8 cellular contexts compared by ENCODE assay signal in the genomic region with DNA sequence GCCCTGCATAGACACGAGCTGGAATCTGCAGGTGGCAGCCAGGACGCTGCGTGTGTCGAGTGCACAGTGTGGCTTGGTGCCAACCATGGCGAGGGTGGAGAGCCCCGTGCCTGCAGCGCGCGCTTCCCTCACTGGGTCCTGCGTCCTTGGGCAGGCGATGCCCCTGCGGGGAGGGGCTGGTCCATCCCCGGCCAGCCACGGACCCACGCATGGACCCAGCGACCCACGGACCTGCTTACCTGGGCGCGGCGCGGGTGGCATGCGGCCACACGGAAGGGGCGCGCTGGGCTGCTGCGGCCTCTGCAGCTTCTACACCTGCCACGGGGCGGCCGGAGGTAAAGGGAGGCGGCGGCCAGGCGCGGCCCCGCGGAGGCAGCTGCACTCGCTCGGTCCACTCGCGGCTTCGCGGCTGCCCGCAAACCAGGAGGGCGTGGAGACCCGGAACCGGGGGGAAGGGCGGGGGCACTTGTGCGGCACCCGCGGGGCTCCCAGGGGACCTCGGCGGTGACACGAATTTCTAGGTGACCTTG. TPM values are rescaled to one million over a fixed set of nuclear protein-coding genes. Genes with fewer than 3 reads are reported as not detected.
DNase-seq lines count a peak whose midpoint lies in the region; ATAC-seq, FAIRE-seq and TF ChIP-seq lines count a peak whose summit lies in the region.

No MANE protein-coding gene starts in this region.

- peak; percentile 22 for ATAC-seq in GM21825 (IDR thresholded peaks at IDR 0.05; ENCODE audit: unreplicated experiment)
- no peak for ATAC-seq in GM21723 (IDR thresholded peaks at IDR 0.05; ENCODE audit: unreplicated experiment)

- peak; percentile 22; the same call in 1 of the 2 replicates for TF ChIP-seq CTCF in OCI-LY1 (IDR thresholded peaks at IDR 0.05; ENCODE audit: low read length)
- TF ChIP-seq CTCF in kidney (IDR thresholded peaks at IDR 0.05; ENCODE audit: borderline replicate concordance, extremely low read depth, insufficient read depth) = no peak

- H3K9me2 ChIP-seq in OCI-LY1 (ENCODE audit: low read depth, low read length) = no peaks in the 10 kb centered on the region

- H3K36me3 ChIP-seq in OCI-LY1 (ENCODE audit: insufficient read depth, low read length) = no peaks in the 10 kb centered on the region
- no peaks in the 10 kb centered on the region for H3K36me3 ChIP-seq in kidney (ENCODE audit: control insufficient read depth in 1 of 2, insufficient read depth in 2 of 2, low read length in 2 of 2)

- no peaks in the 10 kb centered on the region for H3F3A ChIP-seq in OCI-LY1 (ENCODE audit: insufficient read depth, low read length)

- intact Hi-C loops in kidney (cut with DNase I) = no loop called here

- peak overlapping the region; percentile 76 for H3K4me2 ChIP-seq in OCI-LY1 (ENCODE audit: low read length)

- FAIRE-seq in kidney (lab: Jason Lieb, UNC) = no peak
- FAIRE-seq in GM19239 (lab: Jason Lieb, UNC) = no peak

- H3K4me3 ChIP-seq in OCI-LY1 (ENCODE audit: low read depth, low read length, poor library complexity, severe bottlenecking) (peak overlapping the region; percentile 74), kidney (ENCODE audit: low read length in 2 of 2) (peak overlapping the region; percentile 37 to 59)

- peak; percentile 54 for DNase-seq in activated naive CD4-positive, alpha-beta T cell treated with anti-CD3 and anti-CD28 coated beads, Interleukin-2, amount 50 U/mL, for 16 hours
- DNase-seq in kidney (peak; percentile 85), amniotic stem cell (lab: John Stamatoyannopoulos, UW) (no peak), GM19239 (ENCODE audit: insufficient read length, low spot score) (no peak)
- peak; percentile 6 for DNase-seq in stimulated activated CD4-positive, alpha-beta T cell treated with anti-CD3 and anti-CD28 coated beads, Interleukin-2, amount 100 ng/mL, for 4 hours (ENCODE audit: low read depth)

- H2AFZ ChIP-seq in OCI-LY1 (ENCODE audit: low read length) = no peak overlapping the region

- H3K79me2 ChIP-seq in OCI-LY1 (ENCODE audit: insufficient read depth, low read length) = no peaks in the 10 kb centered on the region

- H3K9me3 ChIP-seq in OCI-LY1 (ENCODE audit: low read length) = no peaks in the 10 kb centered on the region
- no peaks in the 10 kb centered on the region for H3K9me3 ChIP-seq in kidney (ENCODE audit: control insufficient read depth in 1 of 2, low read length in 2 of 2)

- H3K27ac ChIP-seq in OCI-LY1 (ENCODE audit: low read depth, low read length, poor library complexity, severe bottlenecking) (no peak overlapping the region), kidney (ENCODE audit: low read depth in 2 of 2, low read length in 2 of 2) (peak overlapping the region; percentile 59 to 76)

- H3K4me1 ChIP-seq in OCI-LY1 (ENCODE audit: insufficient read depth, low read length, severe bottlenecking) (peaks cover 17% of the 10 kb centered on the region), kidney (ENCODE audit: control insufficient read depth in 1 of 2, insufficient read depth in 1 of 2, low read depth in 1 of 2, low read length in 2 of 2) (peaks cover 0 to 9% of the 10 kb centered on the region in 2 donors)

- no peaks in the 10 kb centered on the region for H4K20me1 ChIP-seq in OCI-LY1 (ENCODE audit: insufficient read depth, low read length)

- H3K9ac ChIP-seq in OCI-LY1 (ENCODE audit: low read length) = peak overlapping the region; percentile 55; the same call in 1 of the 2 replicates
- peak overlapping the region in 1 of 2 donors; percentile 55 for H3K9ac ChIP-seq in kidney (ENCODE audit: low read length in 2 of 2)

- no peaks in the 10 kb centered on the region for H3K27me3 ChIP-seq in OCI-LY1 (ENCODE audit: insufficient read depth, low read length)

RNA-seq across cellular contexts. Expression of a gene that starts 0.6 kb away (rescaled TPM):
- 61.9 TPM for total RNA-seq in kidney
- 12.1 TPM for polyA plus RNA-seq in kidney (ENCODE audit: insufficient read depth, low read depth, low replicate concordance)

Comparison
In these comparisons a context has a peak if more than half of its experiments do, and no peak if none do; other contexts are left out.
1. DNase-seq: peak in activated naive CD4-positive, alpha-beta T cell treated with anti-CD3 and anti-CD28 coated beads, Interleukin-2, amount 50 U/mL, for 16 hours (single experiment), kidney (single experiment) and stimulated activated CD4-positive, alpha-beta T cell treated with anti-CD3 and anti-CD28 coated beads, Interleukin-2, amount 100 ng/mL, for 4 hours (single experiment); none in amniotic stem cell (single experiment) and GM19239 (single experiment).